8 cellular contexts compared by ENCODE assay signal in the genomic region with DNA sequence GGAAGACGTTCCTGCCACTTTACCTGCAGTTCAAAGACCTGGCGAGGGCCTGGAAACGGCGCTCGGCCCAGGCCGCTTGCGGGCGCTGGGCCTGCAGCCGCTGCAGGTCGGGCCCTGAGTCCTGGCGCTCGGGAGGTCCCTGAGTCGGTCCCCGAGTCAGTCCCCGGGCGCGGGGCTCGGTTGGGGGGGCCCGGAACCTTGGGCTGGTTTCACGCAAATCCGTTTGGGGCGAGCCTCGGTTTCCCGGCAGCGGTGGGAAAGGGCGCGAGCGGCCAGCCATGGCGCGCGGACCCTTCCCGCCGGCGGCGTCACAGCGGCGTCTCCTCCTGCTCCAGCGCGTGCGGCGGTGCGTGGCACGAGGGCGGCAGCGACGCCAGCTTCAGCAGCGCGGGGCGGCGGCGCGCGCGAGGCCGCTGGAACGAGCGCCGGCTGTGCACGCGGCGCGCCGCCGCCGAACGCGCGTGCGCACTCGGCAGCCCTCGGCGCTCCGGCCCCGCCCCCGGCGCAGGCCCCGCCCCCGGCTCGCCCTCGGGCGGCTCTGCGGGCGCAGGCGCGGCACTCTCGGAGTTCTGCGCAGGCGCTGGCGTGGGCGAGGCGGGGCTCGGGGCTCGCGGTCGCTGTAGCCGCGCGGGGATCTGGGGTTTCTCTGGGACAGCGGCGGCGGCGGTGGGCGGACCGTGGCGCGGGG. TPM values are rescaled to one million over a fixed set of nuclear protein-coding genes. Genes with fewer than 3 reads are reported as not detected.
DNase-seq lines count a peak whose midpoint lies in the region; ATAC-seq and TF ChIP-seq lines count a peak whose summit lies in the region.

No MANE protein-coding gene starts in this region.

- TF ChIP-seq POLR2A in GM18951 (IDR thresholded peaks at IDR 0.05; ENCODE audit: extremely low read depth, insufficient read depth, insufficient read length), result peak; percentile 88

- ATAC-seq in HG03159 (IDR thresholded peaks at IDR 0.05; ENCODE audit: unreplicated experiment), result peak; percentile 67

- DNase-seq in AG09319 (ENCODE audit: extremely low read depth, low read depth) (peak; percentile 32), NCI-H226 (peak; percentile 64), chondrocyte (ENCODE audit: low spot score) (peak; percentile 91), kidney tubule cell (ENCODE audit: low spot score) (peak; percentile 87)
- DNase-seq in activated CD4-positive, alpha-beta T cell treated with anti-CD3 and anti-CD28 coated beads for 24 hours (ENCODE audit: low read depth in 2 of 2), result peak; percentile 83 to 85
- DNase-seq in stimulated activated CD4-positive, alpha-beta T cell treated with anti-CD3 and anti-CD28 coated beads, Interleukin-1b, Interleukin-23, amount 100 ng/mL, for 1 hour (ENCODE audit: low read depth in 2 of 2), result peak; percentile 71 to 83

- peaks cover 14% of the 10 kb centered on the region for H3K4me1 Mint-ChIP-seq in chondrocyte (ENCODE audit: low read depth)

- H3K27ac Mint-ChIP-seq in chondrocyte (ENCODE audit: unreplicated experiment), result peak overlapping the region; percentile 61

- no peaks in the 10 kb centered on the region for H3K36me3 Mint-ChIP-seq in chondrocyte (ENCODE audit: low read depth)

- H3K4me3 Mint-ChIP-seq in chondrocyte (ENCODE audit: unreplicated experiment), result peak overlapping the region; percentile 84

- H3K9me3 Mint-ChIP-seq in chondrocyte (ENCODE audit: low read depth), result no peaks in the 10 kb centered on the region

- TF ChIP-seq CTCF in AG09319 (IDR thresholded peaks at IDR 0.05; ENCODE audit: low read depth, low read length) (no peak), chondrocyte (IDR thresholded peaks at IDR 0.05) (no peak)

- in situ Hi-C loops in GM18951 (cut with MboI; ENCODE audit: low sequenced_read_pairs, unreplicated experiment), result no loop called here

- no peaks in the 10 kb centered on the region for H3K27me3 Mint-ChIP-seq in chondrocyte (ENCODE audit: low read depth)

RNA-seq across cellular contexts. Expression of a gene that starts 29.8 kb away (rescaled TPM):
- 39.4 to 58.1 TPM (median 43.3 TPM) in 3 replicates for total RNA-seq in chondrocyte

RNA-seq across cellular contexts. Expression of a gene that starts 51.4 kb away (rescaled TPM):
- 0.95 to 1.4 TPM (median 1.1 TPM) in 3 replicates for total RNA-seq in chondrocyte

Comparison
In these comparisons a context has a peak if more than half of its experiments do, and no peak if none do; other contexts are left out.
1. Peak in every context shown above with its lines: DNase-seq and ATAC-seq.
2. DNase-seq: peak in every context shown above with its lines; median percentile 91 in chondrocyte; 87 in kidney tubule cell; 84 in activated CD4-positive, alpha-beta T cell treated with anti-CD3 and anti-CD28 coated beads for 24 hours; 77 in stimulated activated CD4-positive, alpha-beta T cell treated with anti-CD3 and anti-CD28 coated beads, Interleukin-1b, Interleukin-23, amount 100 ng/mL, for 1 hour; 64 in NCI-H226; 32 in AG09319.